Comparison of ENCODE assay signal across 12 cellular contexts in genomic region chr5:89313044-89313443, GRCh38.
DNase-seq lines count a peak whose midpoint lies in the region; ATAC-seq and TF ChIP-seq lines count a peak whose summit lies in the region.
"Had no signal": no experiment of that assay in that cellular context is flagged by ENCODE, and none has a peak within 500 bp of the region (broad histone marks: within the 10 kb centered on the region; RNA-seq: fewer than 3 reads in every experiment).

No MANE protein-coding gene starts in this region.

- ATAC-seq in GM18867 (IDR thresholded peaks at IDR 0.05; ENCODE audit: unreplicated experiment) (peak; percentile 16), RWPE2 (ENCODE audit: low read depth) (peak; percentile 86), T-helper 17 cell (no peak), HG03469 (IDR thresholded peaks at IDR 0.05; ENCODE audit: unreplicated experiment) (no peak), HG03045 (IDR thresholded peaks at IDR 0.05; ENCODE audit: unreplicated experiment) (no peak)
- ATAC-seq in stimulated activated naive CD8-positive, alpha-beta T cell treated with anti-CD3 and anti-CD28 coated beads, Interleukin-15, amount 100 ng/mL, for 72 hours, result no peak

- no peak overlapping the region for H3K4me3 Mint-ChIP-seq in T-helper 17 cell
- H3K4me3 Mint-ChIP-seq in stimulated activated naive CD8-positive, alpha-beta T cell treated with anti-CD3 and anti-CD28 coated beads, Interleukin-15, amount 100 ng/mL, for 72 hours, result no peak overlapping the region
- H3K4me3 Mint-ChIP-seq: activated naive CD4-positive, alpha-beta T cell treated with anti-CD3 and anti-CD28 coated beads for 36 hours; naive thymus-derived CD8-positive, alpha-beta T cell had no signal

- H3K4me1 ChIP-seq in RWPE2 (ENCODE audit: insufficient read depth, poor library complexity, severe bottlenecking), result peaks cover 19% of the 10 kb centered on the region

- no peaks in the 10 kb centered on the region for H3K36me3 ChIP-seq in RWPE2 (ENCODE audit: low read depth)
- H3K36me3 ChIP-seq: esophagus squamous epithelium had no signal

- no peaks in the 10 kb centered on the region for H3K4me1 Mint-ChIP-seq in T-helper 17 cell
- H3K4me1 Mint-ChIP-seq in stimulated activated naive CD8-positive, alpha-beta T cell treated with anti-CD3 and anti-CD28 coated beads, Interleukin-15, amount 100 ng/mL, for 72 hours, result peaks cover 23% of the 10 kb centered on the region

- peaks cover under 1 to 2% of the 10 kb centered on the region in 2 donors for H3K9me3 Mint-ChIP-seq in stimulated activated naive CD8-positive, alpha-beta T cell treated with anti-CD3 and anti-CD28 coated beads, Interleukin-15, amount 100 ng/mL, for 72 hours
- H3K9me3 Mint-ChIP-seq: activated naive CD4-positive, alpha-beta T cell treated with anti-CD3 and anti-CD28 coated beads for 36 hours had no signal

- H3K27ac Mint-ChIP-seq in T-helper 17 cell, result no peak overlapping the region
- H3K27ac Mint-ChIP-seq in stimulated activated naive CD8-positive, alpha-beta T cell treated with anti-CD3 and anti-CD28 coated beads, Interleukin-15, amount 100 ng/mL, for 72 hours, result no peak overlapping the region
- H3K27ac Mint-ChIP-seq: activated naive CD4-positive, alpha-beta T cell treated with anti-CD3 and anti-CD28 coated beads for 36 hours had no signal

- H3K9me3 ChIP-seq in RWPE2 (ENCODE audit: severe bottlenecking), result no peaks in the 10 kb centered on the region
- H3K9me3 ChIP-seq in T-helper 17 cell (ENCODE audit: control insufficient read depth, low read length, poor library complexity, severe bottlenecking), result no peaks in the 10 kb centered on the region
- H3K9me3 ChIP-seq: esophagus squamous epithelium had no signal

- H3K27me3 ChIP-seq in RWPE2 (ENCODE audit: insufficient read depth, poor library complexity, severe bottlenecking), result no peaks in the 10 kb centered on the region
- H3K27me3 ChIP-seq: esophagus squamous epithelium had no signal

- no peak for TF ChIP-seq CTCF in RWPE2 (IDR thresholded peaks at IDR 0.05; ENCODE audit: poor library complexity, severe bottlenecking)

- DNase-seq in AG08396 (ENCODE audit: low spot score) (peak; percentile 8), RWPE2 (ENCODE audit: low spot score) (peak; percentile 60), hepatic stellate cell (ENCODE audit: low spot score) (peak; percentile 1), T-helper 17 cell (no peak)
- no peak for DNase-seq in stimulated activated naive CD8-positive, alpha-beta T cell treated with anti-CD3 and anti-CD28 coated beads, Interleukin-15, amount 100 ng/mL, for 72 hours
- DNase-seq: activated naive CD4-positive, alpha-beta T cell treated with anti-CD3 and anti-CD28 coated beads for 36 hours; esophagus squamous epithelium; naive thymus-derived CD8-positive, alpha-beta T cell; NCI-H1694 had no signal

- H3K27ac ChIP-seq in RWPE2 (ENCODE audit: poor library complexity, severe bottlenecking), result peak overlapping the region; percentile 64
- H3K27ac ChIP-seq: esophagus squamous epithelium had no signal

- H3K36me3 Mint-ChIP-seq in T-helper 17 cell (ENCODE audit: low read depth), result no peaks in the 10 kb centered on the region
- H3K36me3 Mint-ChIP-seq: naive thymus-derived CD8-positive, alpha-beta T cell had no signal

- H3K27me3 Mint-ChIP-seq in T-helper 17 cell, result no peaks in the 10 kb centered on the region
- H3K27me3 Mint-ChIP-seq in stimulated activated naive CD8-positive, alpha-beta T cell treated with anti-CD3 and anti-CD28 coated beads, Interleukin-15, amount 100 ng/mL, for 72 hours, result no peaks in the 10 kb centered on the region
- H3K27me3 Mint-ChIP-seq: naive thymus-derived CD8-positive, alpha-beta T cell had no signal

- no peak overlapping the region for H3K4me3 ChIP-seq in RWPE2 (ENCODE audit: severe bottlenecking)
- H3K4me3 ChIP-seq: esophagus squamous epithelium had no signal

Comparison
In these comparisons a context has a peak if more than half of its experiments do, and no peak if none do; other contexts are left out.
1. DNase-seq: peak in AG08396 (single experiment), RWPE2 (single experiment) and hepatic stellate cell (single experiment); none in T-helper 17 cell (0 of 3) and stimulated activated naive CD8-positive, alpha-beta T cell treated with anti-CD3 and anti-CD28 coated beads, Interleukin-15, amount 100 ng/mL, for 72 hours (0 of 2).
2. ATAC-seq: peak in GM18867 (single experiment) and RWPE2 (single experiment); none in T-helper 17 cell (single experiment), stimulated activated naive CD8-positive, alpha-beta T cell treated with anti-CD3 and anti-CD28 coated beads, Interleukin-15, amount 100 ng/mL, for 72 hours (single experiment), HG03469 (single experiment) and HG03045 (single experiment).